Comparison of ENCODE assay signal across 16 cellular contexts in genomic region chr10:76231258-76231934, GRCh38.
DNase-seq lines count a peak whose midpoint lies in the region; ATAC-seq lines count a peak whose summit lies in the region.
"Had no signal": no experiment of that assay in that cellular context is flagged by ENCODE, and none has a peak within 500 bp of the region (broad histone marks: within the 10 kb centered on the region; RNA-seq: fewer than 3 reads in every experiment).

No MANE protein-coding gene starts in this region.

- H3K4me3 ChIP-seq in ACC112 (ENCODE audit: low read depth, low read length), result no peak overlapping the region
- no peak overlapping the region for H3K4me3 ChIP-seq in HUES48 (ENCODE audit: low read depth, low read length)
- H3K4me3 ChIP-seq in adipocyte (ENCODE audit: low read length), result no peak overlapping the region
- H3K4me3 ChIP-seq: heart left ventricle, skin epidermis had no signal

- no peak overlapping the region for H3K9ac ChIP-seq in HUES48 (ENCODE audit: low read depth, low read length)
- H3K9ac ChIP-seq in adipocyte (ENCODE audit: low read length), result no peak overlapping the region

- H3K4me3 Mint-ChIP-seq in T-helper 17 cell, result no peak overlapping the region
- H3K4me3 Mint-ChIP-seq: activated CD4-positive, alpha-beta memory T cell treated with anti-CD3 and anti-CD28 coated beads, Interleukin-2, amount 10 ng/mL, durations not matched to agents 7 days and 5 days; activated naive CD8-positive, alpha-beta T cell treated with anti-CD3 and anti-CD28 coated beads for 36 hours; activated T-cell treated with anti-CD3 and anti-CD28 coated beads, Interleukin-2, amount 50 U/mL, for 4 hours; IgD-negative memory B cell had no signal

- H3K79me2 ChIP-seq in ACC112 (ENCODE audit: control insufficient read depth, insufficient read depth, low read length, unreplicated experiment), result no peaks in the 10 kb centered on the region

- no peaks in the 10 kb centered on the region for H3K27me3 Mint-ChIP-seq in T-helper 17 cell
- H3K27me3 Mint-ChIP-seq: activated CD4-positive, alpha-beta memory T cell treated with anti-CD3 and anti-CD28 coated beads, Interleukin-2, amount 10 ng/mL, durations not matched to agents 7 days and 5 days; CD4-positive, CD25-positive, alpha-beta regulatory T cell; IgD-negative memory B cell had no signal

- H3K27me3 ChIP-seq in ACC112 (ENCODE audit: insufficient read depth, low read length) (no peaks in the 10 kb centered on the region), HUES48 (ENCODE audit: control insufficient read depth, insufficient read depth, low read length) (peaks cover 94% of the 10 kb centered on the region), adipocyte (replicated peaks; ENCODE audit: control insufficient read depth, insufficient read depth, low read length) (no peaks in the 10 kb centered on the region)
- H3K27me3 ChIP-seq: heart left ventricle had no signal

- H3K4me1 ChIP-seq in ACC112 (ENCODE audit: control insufficient read depth, insufficient read depth, low read length, unreplicated experiment), result no peaks in the 10 kb centered on the region
- peaks cover 45% of the 10 kb centered on the region for H3K4me1 ChIP-seq in HUES48 (ENCODE audit: control insufficient read depth, insufficient read depth, low read length)
- H3K4me1 ChIP-seq in adipocyte (ENCODE audit: control insufficient read depth, insufficient read depth, low read length), result no peaks in the 10 kb centered on the region

- H3K27ac ChIP-seq in ACC112 (ENCODE audit: low read depth, low read length) (no peak overlapping the region), HUES48 (ENCODE audit: low read depth, low read length) (peak overlapping the region; percentile 83)
- H3K27ac ChIP-seq: heart left ventricle, skin epidermis had no signal

- DNase-seq in adipocyte (ENCODE audit: low read depth) (peak; percentile 13), iPS-NIHi7 (ENCODE audit: extremely low spot score) (peak; percentile 50), HUDEP-2 (lab: John Stamatoyannopoulos, UW; ENCODE audit: unreplicated experiment in 76 of 76) (no peak), cerebellum (ENCODE audit: low spot score) (no peak), occipital lobe (lab: John Stamatoyannopoulos, UW) (no peak), T-helper 17 cell (no peak)
- DNase-seq: activated CD4-positive, alpha-beta memory T cell treated with anti-CD3 and anti-CD28 coated beads, Interleukin-2, amount 10 ng/mL, durations not matched to agents 7 days and 5 days; activated naive CD8-positive, alpha-beta T cell treated with anti-CD3 and anti-CD28 coated beads for 36 hours; activated T-cell treated with anti-CD3 and anti-CD28 coated beads, Interleukin-2, amount 50 U/mL, for 4 hours; CD4-positive, CD25-positive, alpha-beta regulatory T cell; heart left ventricle; NCI-H2171 treated with DMSO at 0.1 percent for 48 hours had no signal

- ATAC-seq in T-helper 17 cell, result no peak
- ATAC-seq: activated T-cell treated with anti-CD3 and anti-CD28 coated beads, Interleukin-2, amount 50 U/mL, for 4 hours; heart left ventricle had no signal

- H3K36me3 ChIP-seq in ACC112 (ENCODE audit: insufficient read depth, low read length) (no peaks in the 10 kb centered on the region), HUES48 (ENCODE audit: control insufficient read depth, insufficient read depth, low read length) (no peaks in the 10 kb centered on the region), adipocyte (ENCODE audit: control insufficient read depth, insufficient read depth, low read length, severe bottlenecking) (no peaks in the 10 kb centered on the region)
- H3K36me3 ChIP-seq: heart left ventricle had no signal

- H3K27ac Mint-ChIP-seq in T-helper 17 cell, result no peak overlapping the region
- H3K27ac Mint-ChIP-seq: activated CD4-positive, alpha-beta memory T cell treated with anti-CD3 and anti-CD28 coated beads, Interleukin-2, amount 10 ng/mL, durations not matched to agents 7 days and 5 days; activated naive CD8-positive, alpha-beta T cell treated with anti-CD3 and anti-CD28 coated beads for 36 hours; IgD-negative memory B cell had no signal

- H3K36me3 Mint-ChIP-seq in T-helper 17 cell (ENCODE audit: low read depth), result peaks cover 3% of the 10 kb centered on the region
- H3K36me3 Mint-ChIP-seq: activated naive CD8-positive, alpha-beta T cell treated with anti-CD3 and anti-CD28 coated beads for 36 hours; CD4-positive, CD25-positive, alpha-beta regulatory T cell; IgD-negative memory B cell had no signal

- H3K4me1 Mint-ChIP-seq in T-helper 17 cell, result peaks cover 4% of the 10 kb centered on the region
- H3K4me1 Mint-ChIP-seq: activated CD4-positive, alpha-beta memory T cell treated with anti-CD3 and anti-CD28 coated beads, Interleukin-2, amount 10 ng/mL, durations not matched to agents 7 days and 5 days; activated naive CD8-positive, alpha-beta T cell treated with anti-CD3 and anti-CD28 coated beads for 36 hours; IgD-negative memory B cell had no signal

- H3K9me3 ChIP-seq in HUES48 (ENCODE audit: control insufficient read depth, insufficient read depth, low read length) (no peaks in the 10 kb centered on the region), adipocyte (ENCODE audit: control insufficient read depth, low read length) (no peaks in the 10 kb centered on the region), T-helper 17 cell (ENCODE audit: control insufficient read depth, low read length, poor library complexity, severe bottlenecking) (no peaks in the 10 kb centered on the region)
- H3K9me3 ChIP-seq: heart left ventricle had no signal

- H2AFZ ChIP-seq in ACC112 (ENCODE audit: low read length, unreplicated experiment), result peak overlapping the region; percentile 1

Comparison
In these comparisons a context has a peak if more than half of its experiments do, and no peak if none do; other contexts are left out.
1. DNase-seq: peak in adipocyte (single experiment) and iPS-NIHi7 (single experiment); none in HUDEP-2 (0 of 76), cerebellum (single experiment), occipital lobe (single experiment) and T-helper 17 cell (0 of 3).